ENCODE assay signal across 8 cellular contexts in the genomic region with DNA sequence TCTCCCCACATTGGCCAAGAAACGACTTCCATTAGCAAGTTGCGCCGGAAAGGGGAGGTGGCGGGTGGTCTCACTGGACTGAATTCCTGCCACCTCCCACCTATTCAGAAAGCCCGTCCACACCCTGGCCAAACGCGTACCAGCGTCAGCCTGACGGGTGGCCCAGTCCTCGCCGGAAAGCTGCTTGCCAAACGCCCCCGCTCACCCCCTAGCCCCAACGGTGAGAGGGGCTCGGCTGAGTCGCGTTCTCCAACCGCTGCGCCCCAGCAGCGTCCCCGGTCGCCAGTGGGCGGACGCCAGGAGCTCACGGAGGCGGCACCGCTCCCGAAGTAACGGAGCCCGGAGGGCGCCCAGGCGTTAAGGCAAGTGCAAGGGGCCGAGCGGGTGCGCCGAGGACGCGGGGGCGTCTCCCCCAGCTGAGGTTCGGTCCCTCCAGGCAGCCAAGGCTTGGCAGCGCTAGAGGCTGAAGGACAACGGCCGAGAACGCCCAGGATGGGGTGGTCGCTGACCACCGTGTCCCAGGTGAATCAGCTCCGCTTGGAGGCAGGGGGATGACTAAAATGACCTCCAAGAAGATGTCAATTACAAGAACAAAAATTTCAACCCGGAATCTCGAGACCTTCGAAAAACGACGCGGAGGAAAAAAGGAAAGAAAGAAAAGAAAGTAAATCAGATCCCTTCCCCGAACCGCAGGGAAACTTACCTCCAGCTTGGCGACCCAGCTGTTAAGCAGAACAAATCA.
A peak's percentile ranks its signal among the peaks of the same experiment; 100 is the strongest.
DNase-seq lines count a peak whose midpoint lies in the region; ATAC-seq and TF ChIP-seq lines count a peak whose summit lies in the region.

No MANE protein-coding gene starts in this region.

- H3K4me3 Mint-ChIP-seq in activated B cell treated with CpG ODN at 0.5 μM for 24 hours (peak overlapping the region; percentile 67), progenitor cell of endocrine pancreas (ENCODE audit: low read depth) (peak overlapping the region; percentile 96)

- H3K27ac ChIP-seq in foreskin keratinocyte = peak overlapping the region; percentile 94

- H3K36me3 Mint-ChIP-seq in activated B cell treated with CpG ODN at 0.5 μM for 24 hours (ENCODE audit: low read depth) = no peaks in the 10 kb centered on the region
- H3K36me3 Mint-ChIP-seq in progenitor cell of endocrine pancreas (ENCODE audit: insufficient read depth) = no peaks in the 10 kb centered on the region

- H3K27me3 Mint-ChIP-seq in activated B cell treated with CpG ODN at 0.5 μM for 24 hours (peaks cover 40% of the 10 kb centered on the region), progenitor cell of endocrine pancreas (peaks cover 4% of the 10 kb centered on the region)

- in situ Hi-C loops in KBM-7 (cut with MboI; ENCODE audit: low pct_unique_long_range_greater_than_20kb, low sequenced_read_pairs) = no loop called here

- H3K4me1 Mint-ChIP-seq in activated B cell treated with CpG ODN at 0.5 μM for 24 hours (peaks cover 17% of the 10 kb centered on the region), progenitor cell of endocrine pancreas (ENCODE audit: low read depth) (peaks cover 31% of the 10 kb centered on the region)

- peak; percentile 47 for ATAC-seq in Right ventricle myocardium superior (ENCODE audit: poor library complexity)
- ATAC-seq in activated B cell treated with CpG ODN at 0.5 μM for 24 hours (ENCODE audit: low read depth) = no peak
- no peak for ATAC-seq in foreskin keratinocyte
- no peak for ATAC-seq in HG02763 (IDR thresholded peaks at IDR 0.05; ENCODE audit: unreplicated experiment)

- H3K27me3 ChIP-seq in foreskin keratinocyte = no peaks in the 10 kb centered on the region

- TF ChIP-seq CTCF in activated B cell treated with CpG ODN at 0.5 μM for 24 hours (IDR thresholded peaks at IDR 0.05) = no peak
- no peak for TF ChIP-seq CTCF in foreskin keratinocyte (conservative IDR thresholded peaks at IDR 0.05)
- no peak for TF ChIP-seq CTCF in progenitor cell of endocrine pancreas (IDR thresholded peaks at IDR 0.05; ENCODE audit: unreplicated experiment)

- H3K9me3 Mint-ChIP-seq in activated B cell treated with CpG ODN at 0.5 μM for 24 hours (no peaks in the 10 kb centered on the region), progenitor cell of endocrine pancreas (ENCODE audit: low read depth) (no peaks in the 10 kb centered on the region)

- H3K4me1 ChIP-seq in foreskin keratinocyte = peaks cover 19% of the 10 kb centered on the region

- DNase-seq in Right ventricle myocardium superior = no peak
- DNase-seq in cardiac septum (ENCODE audit: low spot score) = no peak
- no peak for DNase-seq in activated B cell treated with CpG ODN at 0.5 μM for 24 hours
- DNase-seq in foreskin keratinocyte = peak in 1 of 2 donors; percentile 35
- DNase-seq in progenitor cell of endocrine pancreas (ENCODE audit: low spot score, unreplicated experiment) = peak; percentile 41
- no peak for DNase-seq in NCI-H2107 treated with DMSO at 0.1 percent for 48 hours (lab: John Stamatoyannopoulos, UW; ENCODE audit: unreplicated experiment)
- DNase-seq in KBM-7 = no peak

- POLR2A ChIA-PET in activated B cell treated with CpG ODN at 0.5 μM for 24 hours (lab: Charles Lee) = no interaction called here

- intact Hi-C loops in Right ventricle myocardium superior (cut with DNase I) = no loop called here
- intact Hi-C loops in cardiac septum (cut with DNase I) = no loop called here
- intact Hi-C loops in activated B cell treated with CpG ODN at 0.5 μM for 24 hours (cut with micrococcal nuclease) = no loop called here

- no peak overlapping the region for H3K27ac Mint-ChIP-seq in activated B cell treated with CpG ODN at 0.5 μM for 24 hours
- H3K27ac Mint-ChIP-seq in progenitor cell of endocrine pancreas = peak overlapping the region; percentile 93

- CTCF ChIA-PET in activated B cell treated with CpG ODN at 0.5 μM for 24 hours (lab: Charles Lee) = no interaction called here
